Comparison of ENCODE assay signal across 22 cellular contexts in genomic region chr5:89480406-89481007, GRCh38.
"Had no signal": no experiment of that assay in that cellular context is flagged by ENCODE, and none has a peak within 500 bp of the region (broad histone marks: within the 10 kb centered on the region; RNA-seq: fewer than 3 reads in every experiment).

No MANE protein-coding gene starts in this region.

- H3K36me3 ChIP-seq: gastrocnemius medialis, pancreas, stomach, transverse colon, uterus had no signal

- ATAC-seq: activated T-cell treated with anti-CD3 and anti-CD28 coated beads, Interleukin-2, amount 50 U/mL, for 72 hours; body of pancreas; gastrocnemius medialis; left cardiac atrium; pancreas; right cardiac atrium; T-helper 17 cell had no signal

- H3K27ac ChIP-seq: body of pancreas, gastrocnemius medialis, pancreas, stomach, transverse colon, uterus had no signal

- H3K27me3 ChIP-seq: gastrocnemius medialis, pancreas, stomach, transverse colon, uterus had no signal

- H3K9me3 ChIP-seq: body of pancreas, gastrocnemius medialis, pancreas, transverse colon, uterus had no signal

- H3K4me3 ChIP-seq: body of pancreas, gastrocnemius medialis, pancreas, stomach, transverse colon, uterus had no signal

- DNase-seq: activated CD4-positive, alpha-beta memory T cell treated with anti-CD3 and anti-CD28 coated beads for 36 hours; activated CD4-positive, alpha-beta T cell treated with anti-CD3 and anti-CD28 coated beads for 48 hours; activated CD4-positive, CD25-positive, alpha-beta regulatory T cell; activated effector memory CD4-positive, alpha-beta T cell treated with Interleukin-2 at 50 U/mL for 16 hours; activated naive CD4-positive, alpha-beta T cell treated with anti-CD3 and anti-CD28 coated beads for 36 hours; activated T-cell treated with anti-CD3 and anti-CD28 coated beads, Interleukin-2, amount 50 U/mL, for 72 hours; body of pancreas; dermis blood vessel endothelial cell; effector CD8-positive, alpha-beta T cell; gastrocnemius medialis; hypothalamus; left cardiac atrium; mesenchymal stem cell; pancreas; right cardiac atrium; stimulated activated CD4-positive, alpha-beta T cell treated with anti-CD3 and anti-CD28 coated beads, Interleukin-12 subunit alpha, Interleukin-12 subunit beta, amount 100 ng/mL, for 4 hours; stimulated activated CD4-positive, alpha-beta T cell treated with anti-CD3 and anti-CD28 coated beads, Interleukin-4, amount 100 ng/mL, for 4 hours; stomach; T-helper 17 cell; transverse colon; uterus had no signal

- H3K4me1 ChIP-seq: body of pancreas, pancreas, stomach, transverse colon, uterus had no signal

- FAIRE-seq: islet of Langerhans, pancreas had no signal
